16 cellular contexts compared by ENCODE assay signal in the genomic region with DNA sequence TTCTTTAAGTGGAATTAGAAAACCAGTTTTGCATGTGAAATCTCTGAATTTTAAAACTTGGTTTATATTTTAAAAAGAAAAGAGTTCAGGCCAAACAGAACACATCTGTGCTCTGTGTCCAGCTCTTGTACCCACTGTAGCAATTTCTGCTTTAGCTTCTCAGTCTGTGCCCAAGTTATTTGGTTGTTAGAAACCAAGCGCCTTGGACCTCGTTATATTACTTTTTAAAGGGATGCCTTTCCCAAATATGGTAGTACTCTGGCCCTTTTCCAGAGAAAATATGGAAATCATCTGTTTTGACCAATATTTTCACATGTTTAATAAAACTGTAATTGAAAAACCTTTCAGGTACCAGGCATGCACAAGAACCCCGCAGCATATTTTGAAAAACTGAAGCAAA. TPM values are rescaled to one million over a fixed set of nuclear protein-coding genes. Genes with fewer than 3 reads are reported as not detected.
DNase-seq lines count a peak whose midpoint lies in the region; ATAC-seq and TF ChIP-seq lines count a peak whose summit lies in the region.
"Had no signal": no experiment of that assay in that cellular context is flagged by ENCODE, and none has a peak within 500 bp of the region (broad histone marks: within the 10 kb centered on the region; RNA-seq: fewer than 3 reads in every experiment).

No MANE protein-coding gene starts in this region.

- H3K4me3 ChIP-seq in HCT116 (replicated peaks in 1 of 2; ENCODE audit: low read depth in 1 of 2, low read length in 2 of 2) (no peak overlapping the region), spleen (no peak overlapping the region)
- H3K4me3 ChIP-seq: ovary, SK-N-MC had no signal

- POLR2A ChIA-PET in activated CD4-positive, alpha-beta T cell treated with anti-CD3 and anti-CD28 coated beads for 36 hours (lab: Charles Lee): interaction anchor here (1.0 to 1.2 kb wide), 2 partner anchors 11 to 13 kb away, joined by 4 to 8 read pairs; no protein-coding TSS in a partner anchor
- POLR2A ChIA-PET in HCT116 (lab: Charles Lee): no interaction called here
- POLR2A ChIA-PET in activated naive CD8-positive, alpha-beta T cell treated with anti-CD3 and anti-CD28 coated beads, Interleukin-2, amount 10 ng/mL, durations not matched to agents 7 days and 5 days (lab: Charles Lee): interaction anchor here (0.7 to 3.7 kb wide), 3 partner anchors 16 to 26 kb away, joined by 3 to 45 read pairs (median 4); a partner anchor contains a TSS

- H3K27ac ChIP-seq in HCT116 (ENCODE audit: low read depth, low read length): no peak overlapping the region
- H3K27ac ChIP-seq in spleen: peak overlapping the region; percentile 83 to 100 (median 89)
- H3K27ac ChIP-seq: ovary, SK-N-MC had no signal

- no TSS peak for BruUV-seq in HCT116 (replicated peaks; lab: Mats Ljungman, UMichigan)

- H3K4me2 ChIP-seq in HCT116 (ENCODE audit: low read length): no peak overlapping the region

- peaks cover 98% of the 10 kb centered on the region for H3K4me1 Mint-ChIP-seq in activated CD4-positive, alpha-beta T cell treated with anti-CD3 and anti-CD28 coated beads for 36 hours
- H3K4me1 Mint-ChIP-seq in activated naive CD8-positive, alpha-beta T cell treated with anti-CD3 and anti-CD28 coated beads, Interleukin-2, amount 10 ng/mL, durations not matched to agents 7 days and 5 days: peaks cover 88% of the 10 kb centered on the region

- no peak for DNase-seq in activated CD4-positive, alpha-beta T cell treated with anti-CD3 and anti-CD28 coated beads for 36 hours
- no peak for DNase-seq in activated CD4-positive, alpha-beta T cell treated with anti-CD3 and anti-CD28 coated beads, Interleukin-2, amount 50 U/mL, for 48 hours
- DNase-seq in HCT116 (ENCODE audit: low read depth, low spot score) (no peak), spleen (no peak), SHP77 treated with DMSO at 0.1 percent for 48 hours (lab: John Stamatoyannopoulos, UW) (no peak)
- DNase-seq in activated naive CD8-positive, alpha-beta T cell treated with anti-CD3 and anti-CD28 coated beads, Interleukin-2, amount 10 ng/mL, durations not matched to agents 7 days and 5 days: no peak
- DNase-seq in activated effector memory CD4-positive, alpha-beta T cell treated with anti-CD3 and anti-CD28 coated beads, Interleukin-2, amount 50 U/mL, for 16 hours: no peak
- DNase-seq: caudate nucleus; COR-L47; EL; MV-4-11; ovary; stimulated activated CD4-positive, alpha-beta T cell treated with anti-CD3 and anti-CD28 coated beads, Interleukin-4, amount 100 ng/mL, for 4 hours had no signal

- WGBS in spleen, 5 donors: 71 to 92% (median 90%) methylated on average over 3 of the region's 3 CpGs

- H3K9me2 ChIP-seq in HCT116 (ENCODE audit: insufficient read depth): no peaks in the 10 kb centered on the region

- TF ChIP-seq RAD21 in HCT116 (IDR thresholded peaks at IDR 0.05; ENCODE audit: low read depth): no peak

- H3K4me1 ChIP-seq in HCT116 (ENCODE audit: control insufficient read depth in 1 of 2, insufficient read depth in 2 of 2, low read length in 2 of 2) (peaks cover 52 to 60% of the 10 kb centered on the region in 2 experiments), spleen (peaks cover 75 to 100% (median 98%) of the 10 kb centered on the region in 6 donors)

- H2AFZ ChIP-seq in HCT116 (ENCODE audit: low read depth, low read length, poor library complexity, severe bottlenecking): no peak overlapping the region

- TF ChIP-seq CTCF in HCT116 (IDR thresholded peaks at IDR 0.05 in 2 of 3, conservative IDR thresholded peaks at IDR 0.05 in 1 of 3; ENCODE audit: borderline replicate concordance in 1 of 3, insufficient read depth in 1 of 3, low read depth in 2 of 3, low read length in 2 of 3) (no peak), spleen (IDR thresholded peaks at IDR 0.05 in 8 of 11, conservative IDR thresholded peaks at IDR 0.05 in 3 of 11) (no peak)

- H3K27me3 ChIP-seq in HCT116 (ENCODE audit: insufficient read depth, low read length) (no peaks in the 10 kb centered on the region), spleen (replicated peaks in 1 of 7) (no peaks in the 10 kb centered on the region)
- H3K27me3 ChIP-seq: ovary had no signal

- H3K36me3 ChIP-seq in HCT116 (ENCODE audit: control insufficient read depth in 1 of 2, insufficient read depth in 2 of 2, low read length in 2 of 2): peaks cover 0 to 5% of the 10 kb centered on the region in 2 experiments; a peak in 1 of 4 replicates
- peaks cover 0 to 26% (median 0%) of the 10 kb centered on the region in 6 donors for H3K36me3 ChIP-seq in spleen
- H3K36me3 ChIP-seq: ovary had no signal

- H3K36me3 Mint-ChIP-seq in activated CD4-positive, alpha-beta T cell treated with anti-CD3 and anti-CD28 coated beads for 36 hours (ENCODE audit: low read depth): peaks cover 82% of the 10 kb centered on the region
- peaks cover 38% of the 10 kb centered on the region for H3K36me3 Mint-ChIP-seq in activated naive CD8-positive, alpha-beta T cell treated with anti-CD3 and anti-CD28 coated beads, Interleukin-2, amount 10 ng/mL, durations not matched to agents 7 days and 5 days

- H3K9me3 ChIP-seq in HCT116 (ENCODE audit: control insufficient read depth in 1 of 2, insufficient read depth in 1 of 2, low read depth in 1 of 2, low read length in 2 of 2) (no peaks in the 10 kb centered on the region), spleen (no peaks in the 10 kb centered on the region)
- H3K9me3 ChIP-seq: ovary had no signal

- intact Hi-C loops in activated CD4-positive, alpha-beta T cell treated with anti-CD3 and anti-CD28 coated beads for 36 hours (cut with DNase I, micrococcal nuclease): loop anchor here in 1 of 2 experiments (10.0 kb wide), 1 partner anchor 441 kb away; no protein-coding TSS in a partner anchor
- intact Hi-C loops in HCT116 (cut with micrococcal nuclease): no loop called here
- intact Hi-C loops in spleen (cut with DNase I; ENCODE audit: low total_unique reads): no loop called here

- H3K27me3 Mint-ChIP-seq in activated CD4-positive, alpha-beta T cell treated with anti-CD3 and anti-CD28 coated beads for 36 hours: no peaks in the 10 kb centered on the region
- H3K27me3 Mint-ChIP-seq in activated naive CD8-positive, alpha-beta T cell treated with anti-CD3 and anti-CD28 coated beads, Interleukin-2, amount 10 ng/mL, durations not matched to agents 7 days and 5 days: no peaks in the 10 kb centered on the region
- H3K27me3 Mint-ChIP-seq: type B pancreatic cell had no signal

- RAD21 ChIA-PET in HCT116 (lab: Charles Lee; ENCODE audit: low non-redundant PET in 1 of 2, low total read pairs in 2 of 2, uncharacterized antibody in 2 of 2, unreplicated experiment in 2 of 2): no interaction called here

- no peak overlapping the region for H3K4me3 Mint-ChIP-seq in activated CD4-positive, alpha-beta T cell treated with anti-CD3 and anti-CD28 coated beads for 36 hours
- peak overlapping the region; percentile 12 for H3K4me3 Mint-ChIP-seq in activated naive CD8-positive, alpha-beta T cell treated with anti-CD3 and anti-CD28 coated beads, Interleukin-2, amount 10 ng/mL, durations not matched to agents 7 days and 5 days

- H3K27ac Mint-ChIP-seq in activated CD4-positive, alpha-beta T cell treated with anti-CD3 and anti-CD28 coated beads for 36 hours: peak overlapping the region; percentile 97
- H3K27ac Mint-ChIP-seq in activated naive CD8-positive, alpha-beta T cell treated with anti-CD3 and anti-CD28 coated beads, Interleukin-2, amount 10 ng/mL, durations not matched to agents 7 days and 5 days: peak overlapping the region; percentile 39
- H3K27ac Mint-ChIP-seq: type B pancreatic cell had no signal

- H3K79me2 ChIP-seq in HCT116 (ENCODE audit: insufficient read depth, low read length): peaks cover 100% of the 10 kb centered on the region

- TF ChIP-seq POLR2A in HCT116 (IDR thresholded peaks at IDR 0.05; ENCODE audit: borderline replicate concordance, extremely low read depth, insufficient read depth, insufficient read length): no peak
- TF ChIP-seq POLR2A in spleen (IDR thresholded peaks at IDR 0.05): no peak

- peaks cover 7% of the 10 kb centered on the region; the same call in 1 of the 2 replicates for H4K20me1 ChIP-seq in HCT116 (ENCODE audit: insufficient read depth)

- H3K9ac ChIP-seq in HCT116 (ENCODE audit: low read length): no peak overlapping the region

- no peaks in the 10 kb centered on the region for H3K9me3 Mint-ChIP-seq in activated CD4-positive, alpha-beta T cell treated with anti-CD3 and anti-CD28 coated beads for 36 hours (ENCODE audit: low read depth)
- no peaks in the 10 kb centered on the region for H3K9me3 Mint-ChIP-seq in activated naive CD8-positive, alpha-beta T cell treated with anti-CD3 and anti-CD28 coated beads, Interleukin-2, amount 10 ng/mL, durations not matched to agents 7 days and 5 days
- H3K9me3 Mint-ChIP-seq: type B pancreatic cell had no signal

- CTCF ChIA-PET in activated CD4-positive, alpha-beta T cell treated with anti-CD3 and anti-CD28 coated beads for 36 hours (lab: Charles Lee): interaction anchor here (0.6 to 1.3 kb wide), 2 partner anchors 10 to 73 kb away, joined by 4 to 6 read pairs; no protein-coding TSS in a partner anchor
- CTCF ChIA-PET in HCT116 (lab: Charles Lee): no interaction called here

- ATAC-seq in activated CD4-positive, alpha-beta T cell treated with anti-CD3 and anti-CD28 coated beads for 36 hours: no peak
- no peak for ATAC-seq in HCT116
- ATAC-seq in activated naive CD8-positive, alpha-beta T cell treated with anti-CD3 and anti-CD28 coated beads, Interleukin-2, amount 10 ng/mL, durations not matched to agents 7 days and 5 days (ENCODE audit: low read depth): no peak
- no peak for ATAC-seq in GM19455 (IDR thresholded peaks at IDR 0.05; ENCODE audit: unreplicated experiment)

TF ChIP-seq in HCT116, 20 proteins besides CTCF, POLR2A, EP300 and RAD21 (continues in another document):
- TF ChIP-seq FOSL1 (IDR thresholded peaks at IDR 0.05; ENCODE audit: low read depth): no peak
- no peak for TF ChIP-seq ZFX (IDR thresholded peaks at IDR 0.05)

RNA-seq across cellular contexts. Expression of a gene that starts 27.3 kb away (rescaled TPM):
- 10 to 100 TPM; 45.5 to 46.6 TPM for total RNA-seq in activated CD4-positive, alpha-beta T cell treated with anti-CD3 and anti-CD28 coated beads for 36 hours
- total RNA-seq in HCT116 (2021; ENCODE audit: unreplicated experiment) (22.5 TPM), spleen (100 to 1,000 TPM; 163 to 322 (median 277) TPM)
- 8.1 and 8.9 TPM in 2 replicates for polyA plus RNA-seq in HCT116 (2012)
- total RNA-seq in activated naive CD8-positive, alpha-beta T cell treated with anti-CD3 and anti-CD28 coated beads, Interleukin-2, amount 10 ng/mL, durations not matched to agents 7 days and 5 days: 10 to 100 TPM; 86.9 to 92.2 TPM
- 10 to 100 TPM; 18.2 to 45.6 (median 33.7) TPM for polyA plus RNA-seq in spleen
